Comparison of ENCODE assay signal across 8 cellular contexts in the genomic region with DNA sequence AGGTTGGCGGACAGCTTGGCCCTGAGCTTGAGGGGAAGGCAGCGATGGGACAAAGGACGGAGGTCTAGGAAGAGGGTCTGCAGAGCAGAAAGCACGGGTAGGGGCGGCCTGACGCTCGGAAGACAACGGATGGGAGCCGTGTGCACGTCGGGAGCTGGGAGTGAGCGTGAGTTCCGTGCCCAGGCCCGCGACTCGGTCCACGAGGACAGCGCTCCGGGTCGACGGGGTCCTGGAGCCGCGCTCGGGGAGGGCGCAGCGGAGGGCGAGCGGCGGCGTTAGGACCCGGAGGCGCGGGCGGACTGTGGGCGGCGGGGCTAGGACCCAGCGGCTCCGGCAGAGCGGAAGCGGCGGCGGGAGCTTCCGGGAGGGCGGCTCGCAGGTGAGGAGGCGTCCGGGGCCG.
A peak's percentile ranks its signal among the peaks of the same experiment; 100 is the strongest.
DNase-seq lines count a peak whose midpoint lies in the region; ATAC-seq and TF ChIP-seq lines count a peak whose summit lies in the region.
"Not testable (repeated sequence)": the region's sequence is repeated elsewhere in the genome, so short reads cannot be mapped to it uniquely, and the experiment has no call there.

No MANE protein-coding gene starts in this region.

- peak overlapping the region; percentile 81 for H3K4me3 Mint-ChIP-seq in activated B cell treated with CpG ODN at 0.5 μM for 24 hours

- not testable (repeated sequence) for H3K9me3 Mint-ChIP-seq in activated B cell treated with CpG ODN at 0.5 μM for 24 hours

- H2AFZ ChIP-seq in neural cell (ENCODE audit: low read depth, low read length): not testable (repeated sequence)

- intact Hi-C loops in activated B cell treated with CpG ODN at 0.5 μM for 24 hours (cut with micrococcal nuclease): not testable (repeated sequence)

- ATAC-seq in activated B cell treated with CpG ODN at 0.5 μM for 24 hours (ENCODE audit: low read depth): not testable (repeated sequence)

- DNase-seq in RWPE1 (ENCODE audit: low spot score); activated B cell treated with CpG ODN at 0.5 μM for 24 hours; brain microvascular endothelial cell; fibroblast of mammary gland (ENCODE audit: low read depth): not testable (repeated sequence)
- peak; percentile 67 for DNase-seq in activated effector memory CD4-positive, alpha-beta T cell treated with anti-CD3 and anti-CD28 coated beads, Interleukin-2, amount 50 U/mL, for 16 hours
- peak; percentile 3 for DNase-seq in stimulated activated CD4-positive, alpha-beta T cell treated with anti-CD3 and anti-CD28 coated beads, Interleukin-4, amount 100 ng/mL, for 1 hour

- H3K36me3 Mint-ChIP-seq in activated B cell treated with CpG ODN at 0.5 μM for 24 hours (ENCODE audit: low read depth): not testable (repeated sequence)

- H3K27me3 Mint-ChIP-seq in activated B cell treated with CpG ODN at 0.5 μM for 24 hours: not testable (repeated sequence)

- H3F3A ChIP-seq in neural cell (ENCODE audit: insufficient read depth, low read length, poor library complexity, severe bottlenecking): not testable (repeated sequence)

- not testable (repeated sequence) for H3K36me3 ChIP-seq in brain microvascular endothelial cell (replicated peaks); neural cell (ENCODE audit: insufficient read depth, low read length)

- not testable (repeated sequence) for H3K9me2 ChIP-seq in neural cell (ENCODE audit: insufficient read depth, low read length)

- not testable (repeated sequence) for H3K9me3 ChIP-seq in neural cell (ENCODE audit: low read length)

- H3K27ac ChIP-seq in C4-2B (peak overlapping the region; percentile 59), RWPE1 (peak overlapping the region; percentile 46; the same call in 1 of the 2 replicates)
- H3K27ac ChIP-seq in brain microvascular endothelial cell; neural cell (ENCODE audit: low read length): not testable (repeated sequence)

- H3K4me3 ChIP-seq in brain microvascular endothelial cell (ENCODE audit: low read depth, low read length): peak overlapping the region; percentile 60
- H3K4me3 ChIP-seq in fibroblast of mammary gland (ENCODE audit: control insufficient read depth, low read depth, low read length): peak overlapping the region; percentile 28
- peak overlapping the region; percentile 50 for H3K4me3 ChIP-seq in neural cell (ENCODE audit: low read length)

- not testable (repeated sequence) for H3K27ac Mint-ChIP-seq in activated B cell treated with CpG ODN at 0.5 μM for 24 hours

- not testable (repeated sequence) for TF ChIP-seq CTCF in C4-2B (conservative IDR thresholded peaks at IDR 0.05); RWPE1 (conservative IDR thresholded peaks at IDR 0.05; ENCODE audit: low read depth); activated B cell treated with CpG ODN at 0.5 μM for 24 hours (IDR thresholded peaks at IDR 0.05); brain microvascular endothelial cell (IDR thresholded peaks at IDR 0.05; ENCODE audit: low read depth, low read length, missing control alignments); fibroblast of mammary gland (conservative IDR thresholded peaks at IDR 0.05; ENCODE audit: control insufficient read depth, insufficient read depth, low read depth, low read length); neural cell (IDR thresholded peaks at IDR 0.05; ENCODE audit: poor library complexity, severe bottlenecking)

- H3K27me3 ChIP-seq in brain microvascular endothelial cell (replicated peaks); neural cell (ENCODE audit: insufficient read depth, low read depth, low read length): not testable (repeated sequence)

- H3K9ac ChIP-seq in neural cell (ENCODE audit: low read length): not testable (repeated sequence)

- CTCF ChIA-PET in RWPE1 (lab: Yijun Ruan, JAX); activated B cell treated with CpG ODN at 0.5 μM for 24 hours (lab: Charles Lee): not testable (repeated sequence)

- not testable (repeated sequence) for H3K4me1 Mint-ChIP-seq in activated B cell treated with CpG ODN at 0.5 μM for 24 hours

- not testable (repeated sequence) for TF ChIP-seq RAD21 in neural cell (conservative IDR thresholded peaks at IDR 0.05)

- in situ Hi-C loops in brain microvascular endothelial cell (cut with HindIII; ENCODE audit: low pct_ligation_motif_present, low sequenced_read_pairs): not testable (repeated sequence)

- POLR2A ChIA-PET in RWPE1 (lab: Yijun Ruan, JAX; ENCODE audit: low non-redundant PET); activated B cell treated with CpG ODN at 0.5 μM for 24 hours (lab: Charles Lee): not testable (repeated sequence)

- H3K79me2 ChIP-seq in neural cell (replicated peaks; ENCODE audit: insufficient read depth, low read length): not testable (repeated sequence)

- H3K4me2 ChIP-seq in neural cell (ENCODE audit: low read length): not testable (repeated sequence)

- H4K20me1 ChIP-seq in neural cell (ENCODE audit: insufficient read depth): not testable (repeated sequence)

- not testable (repeated sequence) for TF ChIP-seq EP300 in neural cell (conservative IDR thresholded peaks at IDR 0.05; ENCODE audit: poor library complexity, severe bottlenecking)

TF ChIP-seq in neural cell, 6 proteins besides CTCF, POLR2A, EP300 and RAD21:
- TF ChIP-seq MXI1 (conservative IDR thresholded peaks at IDR 0.05; ENCODE audit: poor library complexity, severe bottlenecking): peak; percentile 19
